ENCODE assay signal across 25 cellular contexts in the genomic region with DNA sequence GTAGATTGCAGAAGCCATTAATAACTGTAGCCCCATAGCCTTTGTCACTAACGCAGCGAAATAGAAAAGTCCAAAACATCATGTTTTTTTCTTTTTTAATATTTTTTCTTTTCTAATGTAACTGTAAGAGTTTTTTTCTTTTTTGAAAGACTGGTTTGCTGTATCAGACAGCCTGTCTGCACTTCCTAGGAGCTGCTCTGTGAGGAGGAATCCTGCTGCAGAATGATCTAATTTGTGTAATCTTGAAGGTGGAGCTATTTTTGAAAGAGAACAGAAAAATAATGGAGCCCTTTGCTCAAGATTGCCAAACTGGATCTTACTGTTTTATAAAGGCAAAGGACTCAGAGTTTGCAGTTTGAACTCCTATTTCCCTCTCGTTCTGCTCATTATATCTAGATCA. TPM values are rescaled to one million over a fixed set of nuclear protein-coding genes. Genes with fewer than 3 reads are reported as not detected.
DNase-seq lines count a peak whose midpoint lies in the region; ATAC-seq and TF ChIP-seq lines count a peak whose summit lies in the region.
"Had no signal": no experiment of that assay in that cellular context is flagged by ENCODE, and none has a peak within 500 bp of the region (broad histone marks: within the 10 kb centered on the region; RNA-seq: fewer than 3 reads in every experiment).

No MANE protein-coding gene starts in this region.

- no peaks in the 10 kb centered on the region for H3K9me3 Mint-ChIP-seq in activated naive CD4-positive, alpha-beta T cell treated with anti-CD3 and anti-CD28 coated beads, Interleukin-2, amount 50 U/mL, for 24 hours
- H3K9me3 Mint-ChIP-seq: activated CD4-positive, alpha-beta T cell treated with anti-CD3 and anti-CD28 coated beads, Interleukin-2, amount 10 ng/mL, durations not matched to agents 24 days and 14 days; activated naive CD8-positive, alpha-beta T cell treated with anti-CD3 and anti-CD28 coated beads, Interleukin-2, amount 10 ng/mL, durations not matched to agents 7 days and 5 days; IgD-negative memory B cell had no signal

- ATAC-seq in SK-N-SH treated with all-trans-retinoic acid at 6 μM for 48 hours = 0 out of 3 replicates have a peak, but pooled peaks have one; percentile 11
- no peak for ATAC-seq in left colon

- H3K27ac ChIP-seq in RWPE1 = no peak overlapping the region
- H3K27ac ChIP-seq: epithelial cell of prostate, tibial artery had no signal

- TF ChIP-seq CTCF in choroid plexus epithelial cell (conservative IDR thresholded peaks at IDR 0.05; ENCODE audit: low read depth, low read length) = no peak
- no peak for TF ChIP-seq CTCF in RWPE1 (conservative IDR thresholded peaks at IDR 0.05; ENCODE audit: low read depth)

- H3K36me3 Mint-ChIP-seq in activated naive CD4-positive, alpha-beta T cell treated with anti-CD3 and anti-CD28 coated beads, Interleukin-2, amount 50 U/mL, for 24 hours = peaks cover 3% of the 10 kb centered on the region

- H3K27me3 Mint-ChIP-seq in activated naive CD4-positive, alpha-beta T cell treated with anti-CD3 and anti-CD28 coated beads, Interleukin-2, amount 50 U/mL, for 24 hours = no peaks in the 10 kb centered on the region
- H3K27me3 Mint-ChIP-seq: activated CD4-positive, alpha-beta T cell treated with anti-CD3 and anti-CD28 coated beads, Interleukin-2, amount 10 ng/mL, durations not matched to agents 24 days and 14 days; activated naive CD8-positive, alpha-beta T cell treated with anti-CD3 and anti-CD28 coated beads, Interleukin-2, amount 10 ng/mL, durations not matched to agents 7 days and 5 days; IgD-negative memory B cell had no signal

- intact Hi-C loops in left colon (cut with DNase I, micrococcal nuclease) = no loop called here

- CTCF ChIA-PET in RWPE1 (lab: Yijun Ruan, JAX) = interaction anchor here (0.6 kb wide), 1 partner anchor 511 kb away, joined by 3 read pairs; no protein-coding TSS in a partner anchor

- peaks cover 89% of the 10 kb centered on the region for H3K4me1 Mint-ChIP-seq in activated naive CD4-positive, alpha-beta T cell treated with anti-CD3 and anti-CD28 coated beads, Interleukin-2, amount 50 U/mL, for 24 hours

- DNase-seq in activated naive CD4-positive, alpha-beta T cell (lab: John Stamatoyannopoulos, UW) = no peak
- peak; percentile 61 for DNase-seq in choroid plexus epithelial cell (ENCODE audit: low read depth)
- peak; percentile 66 for DNase-seq in putamen (ENCODE audit: low spot score)
- no peak for DNase-seq in left colon
- DNase-seq in DMS153 (lab: John Stamatoyannopoulos, UW) = no peak
- DNase-seq in RWPE1 (ENCODE audit: low spot score) = no peak
- DNase-seq: ACHN; activated CD4-positive, alpha-beta T cell treated with anti-CD3 and anti-CD28 coated beads, Interleukin-2, amount 10 ng/mL, durations not matched to agents 24 days and 14 days; activated naive CD8-positive, alpha-beta T cell treated with anti-CD3 and anti-CD28 coated beads, Interleukin-2, amount 10 ng/mL, durations not matched to agents 7 days and 5 days; dermis blood vessel endothelial cell; foreskin melanocyte; hippocampal formation; NCI-H1436; NCI-H524; posterior cingulate gyrus; stimulated activated CD4-positive, alpha-beta T cell treated with anti-CD3 and anti-CD28 coated beads, Interleukin-1b, Interleukin-23, amount 100 ng/mL, for 48 hours; stimulated activated naive CD4-positive, alpha-beta T cell treated with Interleukin-2 at 50 U/mL for 16 hours; tibial artery had no signal

- H3K4me3 ChIP-seq in choroid plexus epithelial cell (ENCODE audit: low read depth, low read length) = no peak overlapping the region
- H3K4me3 ChIP-seq: tibial artery had no signal

- peak overlapping the region; percentile 98 for H3K27ac Mint-ChIP-seq in activated naive CD4-positive, alpha-beta T cell treated with anti-CD3 and anti-CD28 coated beads, Interleukin-2, amount 50 U/mL, for 24 hours
- H3K27ac Mint-ChIP-seq: activated CD4-positive, alpha-beta T cell treated with anti-CD3 and anti-CD28 coated beads, Interleukin-2, amount 10 ng/mL, durations not matched to agents 24 days and 14 days had no signal

- H3K4me3 Mint-ChIP-seq in activated naive CD4-positive, alpha-beta T cell treated with anti-CD3 and anti-CD28 coated beads, Interleukin-2, amount 50 U/mL, for 24 hours = no peak overlapping the region
- H3K4me3 Mint-ChIP-seq: activated CD4-positive, alpha-beta T cell treated with anti-CD3 and anti-CD28 coated beads, Interleukin-2, amount 10 ng/mL, durations not matched to agents 24 days and 14 days; activated naive CD8-positive, alpha-beta T cell treated with anti-CD3 and anti-CD28 coated beads, Interleukin-2, amount 10 ng/mL, durations not matched to agents 7 days and 5 days had no signal

- POLR2A ChIA-PET in RWPE1 (lab: Yijun Ruan, JAX; ENCODE audit: low non-redundant PET) = no interaction called here

TF ChIP-seq in SK-N-SH treated with all-trans-retinoic acid at 6 μM for 48 hours, 23 proteins besides CTCF, POLR2A, EP300 and RAD21:
- TF ChIP-seq, protein P1, sequence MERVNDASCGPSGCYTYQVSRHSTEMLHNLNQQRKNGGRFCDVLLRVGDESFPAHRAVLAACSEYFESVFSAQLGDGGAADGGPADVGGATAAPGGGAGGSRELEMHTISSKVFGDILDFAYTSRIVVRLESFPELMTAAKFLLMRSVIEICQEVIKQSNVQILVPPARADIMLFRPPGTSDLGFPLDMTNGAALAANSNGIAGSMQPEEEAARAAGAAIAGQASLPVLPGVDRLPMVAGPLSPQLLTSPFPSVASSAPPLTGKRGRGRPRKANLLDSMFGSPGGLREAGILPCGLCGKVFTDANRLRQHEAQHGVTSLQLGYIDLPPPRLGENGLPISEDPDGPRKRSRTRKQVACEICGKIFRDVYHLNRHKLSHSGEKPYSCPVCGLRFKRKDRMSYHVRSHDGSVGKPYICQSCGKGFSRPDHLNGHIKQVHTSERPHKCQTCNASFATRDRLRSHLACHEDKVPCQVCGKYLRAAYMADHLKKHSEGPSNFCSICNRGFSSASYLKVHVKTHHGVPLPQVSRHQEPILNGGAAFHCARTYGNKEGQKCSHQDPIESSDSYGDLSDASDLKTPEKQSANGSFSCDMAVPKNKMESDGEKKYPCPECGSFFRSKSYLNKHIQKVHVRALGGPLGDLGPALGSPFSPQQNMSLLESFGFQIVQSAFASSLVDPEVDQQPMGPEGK (CRISPR knock-in tag; IDR thresholded peaks at IDR 0.05; ENCODE audit: borderline replicate concordance) = no peak
- 0 out of 2 replicates have a peak, but pooled peaks have one; percentile 12 for TF ChIP-seq SNAI2 (CRISPR knock-in tag; IDR thresholded peaks at IDR 0.05)

RNA-seq across cellular contexts. Expression of a gene that starts 15.0 kb away (rescaled TPM):
- total RNA-seq in left colon = 10 to 100 TPM; 17.1 to 19.2 TPM

RNA-seq across cellular contexts. Expression of a gene that starts 32.9 kb away (rescaled TPM):
- total RNA-seq in left colon = 100 to 1,000 TPM; 123 to 131 TPM

RNA-seq across cellular contexts. Expression of a gene that starts 36.1 kb away (rescaled TPM):
- total RNA-seq in left colon = not detected
- total RNA-seq: activated CD4-positive, alpha-beta T cell treated with anti-CD3 and anti-CD28 coated beads, Interleukin-2, amount 10 ng/mL, durations not matched to agents 24 days and 14 days; MCF 10A; myocyte had no signal

RNA-seq across cellular contexts. Expression of a gene that starts 58.8 kb away (rescaled TPM):
- under 1 TPM in 1 of 2 donors, not detected in 1; 0.39 TPM for total RNA-seq in left colon
- total RNA-seq: activated naive CD8-positive, alpha-beta T cell treated with anti-CD3 and anti-CD28 coated beads, Interleukin-2, amount 10 ng/mL, durations not matched to agents 7 days and 5 days; lung microvascular endothelial cell; myocyte had no signal

Comparison
In these comparisons a context has a peak if more than half of its experiments do, and no peak if none do; other contexts are left out.
1. DNase-seq: peak in choroid plexus epithelial cell (single experiment) and putamen (single experiment); none in activated naive CD4-positive, alpha-beta T cell (0 of 4), left colon (0 of 2), DMS153 (single experiment) and RWPE1 (single experiment).